In the genomic region with DNA sequence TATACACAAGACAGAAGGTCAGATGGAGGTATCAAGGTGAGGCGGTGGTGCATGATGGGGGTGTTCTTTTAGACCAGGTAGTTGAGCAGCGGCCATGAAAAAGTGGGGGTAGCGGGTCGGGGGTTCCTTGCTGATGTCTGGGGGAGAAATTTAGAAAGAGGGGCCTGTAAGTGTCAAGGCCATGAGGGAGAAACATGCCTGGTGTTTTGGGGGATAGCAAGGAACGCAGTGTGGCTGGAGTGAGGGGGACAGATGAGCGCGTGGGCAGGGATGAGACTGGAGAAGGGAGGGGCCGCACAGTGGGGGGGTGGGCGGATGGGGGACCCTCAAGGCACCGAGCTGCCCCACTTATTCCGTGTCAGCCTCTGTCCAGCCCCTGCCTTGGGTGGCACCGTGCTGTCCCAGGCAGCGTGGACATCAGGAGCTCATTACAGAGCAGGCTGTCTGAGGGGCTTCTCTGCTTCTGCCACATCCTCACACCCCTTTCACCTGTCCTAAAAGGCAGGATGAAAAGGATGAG, we compare ENCODE assay signal across 22 cellular contexts.
"Had no signal": no experiment of that assay in that cellular context is flagged by ENCODE, and none has a peak within 500 bp of the region (broad histone marks: within the 10 kb centered on the region; RNA-seq: fewer than 3 reads in every experiment).

No MANE protein-coding gene starts in this region.

- H2AFZ ChIP-seq: parathyroid adenoma had no signal

- H3K4me2 ChIP-seq: SK-N-SH had no signal

- H3K27ac ChIP-seq: adrenal gland, left lung, parathyroid adenoma, right lobe of liver, WERI-Rb-1 had no signal

- DNase-seq: activated CD4-positive, alpha-beta T cell treated with anti-CD3 and anti-CD28 coated beads, Interleukin-2, amount 10 ng/mL, durations not matched to agents 7 days and 5 days; activated CD4-positive, CD25-positive, alpha-beta regulatory T cell treated with anti-CD3 and anti-CD28 coated beads, Interleukin-2, amount 50 U/mL, for 72 hours; activated CD8-positive, alpha-beta memory T cell treated with anti-CD3 and anti-CD28 coated beads, Interleukin-2, amount 10 ng/mL, durations not matched to agents 7 days and 5 days; activated CD8-positive, alpha-beta T cell treated with anti-CD3 and anti-CD28 coated beads for 36 hours; activated naive CD4-positive, alpha-beta T cell; activated T-cell treated with anti-CD3 and anti-CD28 coated beads for 4 hours; adrenal gland; cerebellar nuclear complex; foreskin fibroblast; immature natural killer cell; kidney glomerular epithelial cell; left lung; nephron progenitor cell; nucleus accumbens; SK-N-SH; stimulated activated CD4-positive, alpha-beta T cell treated with anti-CD3 and anti-CD28 coated beads, Interleukin-4, amount 100 ng/mL, for 24 hours; stimulated activated naive CD4-positive, alpha-beta T cell treated with Interleukin-2 at 50 U/mL for 16 hours; WERI-Rb-1 had no signal

- H3K36me3 ChIP-seq: adrenal gland, left lung, right lobe of liver, thoracic aorta, WERI-Rb-1 had no signal

- H3K9me3 ChIP-seq: adrenal gland, left lung, right lobe of liver, SK-N-SH, thoracic aorta had no signal

- ATAC-seq: activated CD8-positive, alpha-beta memory T cell treated with anti-CD3 and anti-CD28 coated beads, Interleukin-2, amount 10 ng/mL, durations not matched to agents 7 days and 5 days; activated CD8-positive, alpha-beta T cell treated with anti-CD3 and anti-CD28 coated beads for 36 hours; left lung; right lobe of liver had no signal

- H3K27me3 ChIP-seq: adrenal gland, left lung, right lobe of liver had no signal

- H3K4me3 ChIP-seq: adrenal gland, coronary artery, left lung, right lobe of liver, thoracic aorta had no signal

- H3K9ac ChIP-seq: parathyroid adenoma, SK-N-SH had no signal
